Comparison of ENCODE assay signal across 11 cellular contexts in genomic region chr6:82331031-82331773, GRCh38. TPM values are rescaled to one million over a fixed set of nuclear protein-coding genes. Genes with fewer than 3 reads are reported as not detected.
DNase-seq lines count a peak whose midpoint lies in the region; ATAC-seq and TF ChIP-seq lines count a peak whose summit lies in the region.
"Had no signal": no experiment of that assay in that cellular context is flagged by ENCODE, and none has a peak within 500 bp of the region (broad histone marks: within the 10 kb centered on the region; RNA-seq: fewer than 3 reads in every experiment).

No MANE protein-coding gene starts in this region.

- H3K36me3 Mint-ChIP-seq in activated naive CD4-positive, alpha-beta T cell treated with anti-CD3 and anti-CD28 coated beads, Interleukin-2, amount 10 ng/mL, durations not matched to agents 7 days and 5 days, result no peaks in the 10 kb centered on the region

- H3K27me3 ChIP-seq in adipocyte (replicated peaks; ENCODE audit: control insufficient read depth, insufficient read depth, low read length) (no peaks in the 10 kb centered on the region), lower lobe of right lung (ENCODE audit: low read depth) (no peaks in the 10 kb centered on the region)

- H3K9me3 Mint-ChIP-seq in activated naive CD4-positive, alpha-beta T cell treated with anti-CD3 and anti-CD28 coated beads, Interleukin-2, amount 10 ng/mL, durations not matched to agents 7 days and 5 days, result no peaks in the 10 kb centered on the region
- H3K9me3 Mint-ChIP-seq: neural crest cell had no signal

- H3K4me3 ChIP-seq in adipocyte (ENCODE audit: low read length) (no peak overlapping the region), lower lobe of right lung (no peak overlapping the region)

- TF ChIP-seq CTCF in lower lobe of right lung (IDR thresholded peaks at IDR 0.05), result no peak

- H3K4me1 ChIP-seq in adipocyte (ENCODE audit: control insufficient read depth, insufficient read depth, low read length), result peaks cover 3% of the 10 kb centered on the region
- H3K4me1 ChIP-seq in lower lobe of right lung, result no peaks in the 10 kb centered on the region

- H3K27me3 Mint-ChIP-seq in activated naive CD4-positive, alpha-beta T cell treated with anti-CD3 and anti-CD28 coated beads, Interleukin-2, amount 10 ng/mL, durations not matched to agents 7 days and 5 days, result peaks cover 4% of the 10 kb centered on the region

- no peak overlapping the region for H3K4me3 Mint-ChIP-seq in activated naive CD4-positive, alpha-beta T cell treated with anti-CD3 and anti-CD28 coated beads, Interleukin-2, amount 10 ng/mL, durations not matched to agents 7 days and 5 days
- H3K4me3 Mint-ChIP-seq: neural crest cell had no signal

- H3K9ac ChIP-seq in adipocyte (ENCODE audit: low read length), result no peak overlapping the region

- DNase-seq in GM04504 (ENCODE audit: low read depth) (peak; percentile 76), HPDE6-E6E7 (ENCODE audit: extremely low spot score) (peak; percentile 60), adipocyte (ENCODE audit: low read depth) (peak; percentile 66), lower lobe of right lung (no peak), NCI-H187 treated with DMSO at 0.1 percent for 48 hours (lab: John Stamatoyannopoulos, UW) (no peak), activated gamma-delta T cell (lab: John Stamatoyannopoulos, UW) (no peak), MV-4-11 (lab: John Stamatoyannopoulos, UW) (no peak)
- no peak for DNase-seq in activated naive CD4-positive, alpha-beta T cell treated with anti-CD3 and anti-CD28 coated beads, Interleukin-2, amount 10 ng/mL, durations not matched to agents 7 days and 5 days
- DNase-seq: KG1; stimulated activated CD8-positive, alpha-beta memory T cell treated with anti-CD3 and anti-CD28 coated beads, Interleukin-4, amount 100 ng/mL, for 48 hours had no signal

- H3K4me1 Mint-ChIP-seq in activated naive CD4-positive, alpha-beta T cell treated with anti-CD3 and anti-CD28 coated beads, Interleukin-2, amount 10 ng/mL, durations not matched to agents 7 days and 5 days, result no peaks in the 10 kb centered on the region
- H3K4me1 Mint-ChIP-seq: neural crest cell had no signal

- H3K27ac Mint-ChIP-seq in activated naive CD4-positive, alpha-beta T cell treated with anti-CD3 and anti-CD28 coated beads, Interleukin-2, amount 10 ng/mL, durations not matched to agents 7 days and 5 days, result no peak overlapping the region

- H3K27ac ChIP-seq in lower lobe of right lung, result no peak overlapping the region

- intact Hi-C loops in lower lobe of right lung (cut with DNase I), result no loop called here

- CTCF ChIA-PET in activated naive CD4-positive, alpha-beta T cell treated with anti-CD3 and anti-CD28 coated beads, Interleukin-2, amount 10 ng/mL, durations not matched to agents 7 days and 5 days (lab: Charles Lee), result no interaction called here

- H3K36me3 ChIP-seq in adipocyte (ENCODE audit: control insufficient read depth, insufficient read depth, low read length, severe bottlenecking) (no peaks in the 10 kb centered on the region), lower lobe of right lung (no peaks in the 10 kb centered on the region)

- ATAC-seq in lower lobe of right lung, result peak; percentile 15 to 61

- H3K9me3 ChIP-seq in adipocyte (ENCODE audit: control insufficient read depth, low read length) (no peaks in the 10 kb centered on the region), lower lobe of right lung (no peaks in the 10 kb centered on the region)

RNA-seq across cellular contexts. Expression of gene TPBG, which starts 32.4 kb away (rescaled TPM):
- total RNA-seq in lower lobe of right lung, result 10.8 TPM

Comparison
In these comparisons a context has a peak if more than half of its experiments do, and no peak if none do; other contexts are left out.
1. DNase-seq: peak in GM04504 (single experiment), HPDE6-E6E7 (single experiment) and adipocyte (single experiment); none in lower lobe of right lung (single experiment), NCI-H187 treated with DMSO at 0.1 percent for 48 hours (single experiment), activated gamma-delta T cell (single experiment), activated naive CD4-positive, alpha-beta T cell treated with anti-CD3 and anti-CD28 coated beads, Interleukin-2, amount 10 ng/mL, durations not matched to agents 7 days and 5 days (single experiment) and MV-4-11 (single experiment).